In the genomic region with DNA sequence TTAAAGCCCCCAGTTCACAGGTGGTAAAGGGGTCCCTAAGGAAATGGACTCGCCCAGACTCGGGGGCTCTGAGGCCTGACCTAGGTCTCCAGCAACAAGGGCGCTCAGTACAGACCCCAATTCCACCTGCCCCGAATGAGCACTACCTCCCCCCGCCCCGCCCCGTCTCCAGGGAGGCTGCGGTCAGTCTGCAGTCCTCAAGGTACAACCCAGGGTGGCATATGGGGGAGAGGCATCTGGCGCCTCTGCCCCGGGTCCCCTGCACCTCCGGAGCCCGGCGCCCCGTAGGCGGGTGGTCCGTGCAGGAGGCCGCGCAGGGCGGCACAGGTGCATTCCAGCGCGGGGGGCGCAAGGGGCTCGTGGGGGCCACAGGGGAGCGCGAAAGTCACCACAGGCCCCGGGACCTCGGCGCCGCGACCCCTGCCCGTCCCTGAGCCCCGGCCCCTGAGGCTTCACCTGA, we compare ENCODE assay signal across 8 cellular contexts. TPM values are rescaled to one million over a fixed set of nuclear protein-coding genes. Genes with fewer than 3 reads are reported as not detected.
DNase-seq lines count a peak whose midpoint lies in the region; ATAC-seq, FAIRE-seq and TF ChIP-seq lines count a peak whose summit lies in the region.

No MANE protein-coding gene starts in this region.

- no peak for DNase-seq in activated CD4-positive, CD25-positive, alpha-beta regulatory T cell treated with anti-CD3 and anti-CD28 coated beads, Interleukin-2, amount 50 U/mL, for 72 hours
- no peak for DNase-seq in GM12878 (ENCODE audit: low read depth, low spot score)
- no peak for DNase-seq in lung (ENCODE audit: low spot score)
- no peak for DNase-seq in HT-29 (ENCODE audit: low spot score)
- no peak for DNase-seq in pons (ENCODE audit: low spot score)

- RAD21 ChIA-PET in GM12878 (lab: Charles Lee; ENCODE audit: unreplicated experiment), result interaction anchor here (1.4 kb wide), 1 partner anchor 69 kb away, joined by 6 read pairs; no protein-coding TSS in a partner anchor

- under 1% methylated on average over 18 of the region's 32 CpGs for whole genome bisulfite sequencing in GM12878 (ENCODE audit: insufficient coverage, insufficient replicate concordance, low lambda C conversion rate, missing lambda C conversion rate)
- 1% methylated on average over 30 to 32 of the region's 32 CpGs for WGBS in lung, 2 donors

- H3K4me3 ChIP-seq in GM12878 (peak overlapping the region; percentile 91), lung (peak overlapping the region; percentile 93)

- H3K4me1 ChIP-seq in GM12878 (ENCODE audit: control insufficient read depth, insufficient read depth, low read length) (peaks cover 16% of the 10 kb centered on the region), lung (ENCODE audit: control insufficient read depth in 2 of 2, insufficient read depth in 2 of 2, low read length in 2 of 2) (peaks cover 7 to 43% of the 10 kb centered on the region in 2 donors)

- H3K9me3 ChIP-seq in GM12878 (replicated peaks; ENCODE audit: control insufficient read depth, insufficient read depth, low read length) (no peaks in the 10 kb centered on the region), lung (ENCODE audit: control insufficient read depth in 2 of 2, insufficient read depth in 1 of 2, low read length in 1 of 2) (no peaks in the 10 kb centered on the region)

- H3K9ac ChIP-seq in GM12878 (ENCODE audit: control insufficient read depth, insufficient read depth, low read length), result peak overlapping the region; percentile 72

- SMC1A ChIA-PET in GM12878 (lab: Charles Lee; ENCODE audit: uncharacterized antibody, unreplicated experiment), result no interaction called here

- no peak; a peak in 1 of 4 replicates for TF ChIP-seq EP300 in GM12878 (IDR thresholded peaks at IDR 0.05; ENCODE audit: borderline replicate concordance in 1 of 2, control insufficient read depth in 1 of 2, low read depth in 2 of 2, low read length in 2 of 2)

- POLR2A ChIA-PET in GM12878 (lab: Charles Lee), result no interaction called here

- TF ChIP-seq POLR2A in GM12878 (IDR thresholded peaks at IDR 0.05; ENCODE audit: low read depth, low read length), result no peak

- intact Hi-C loops in GM12878 (cut with micrococcal nuclease; ENCODE audit: unreplicated experiment), result no loop called here

- in situ Hi-C loops in GM12878 (cut with MboI), result no loop called here

- H3K27ac ChIP-seq in GM12878 (ENCODE audit: control insufficient read depth, insufficient read depth), result peak overlapping the region; percentile 53
- H3K27ac ChIP-seq in lung (ENCODE audit: low read depth in 1 of 2, low read length in 1 of 2), result peak overlapping the region; percentile 91 to 95

- TF ChIP-seq CTCF in GM12878 (IDR thresholded peaks at IDR 0.05 in 2 of 3, conservative IDR thresholded peaks at IDR 0.05 in 1 of 3; ENCODE audit: control insufficient read depth in 2 of 3, extremely low read depth in 1 of 3, insufficient read depth in 1 of 3, low read depth in 3 of 3, low read length in 3 of 3), result no peak
- no peak for TF ChIP-seq CTCF in lung (IDR thresholded peaks at IDR 0.05; ENCODE audit: control extremely low read depth, extremely low read depth)

- FAIRE-seq in GM12878 (lab: Jason Lieb, UNC), result no peak

- CTCF ChIA-PET in GM12878 (lab: Yijun Ruan, JAX), result interaction anchor here (0.5 kb wide), 1 partner anchor 51 kb away, joined by 3 read pairs; no protein-coding TSS in a partner anchor

- peaks cover 2% of the 10 kb centered on the region for H3K79me2 ChIP-seq in GM12878 (ENCODE audit: control insufficient read depth, insufficient read depth, low read length)

- no peaks in the 10 kb centered on the region for H3K27me3 ChIP-seq in GM12878 (replicated peaks in 1 of 2; ENCODE audit: control insufficient read depth in 2 of 2, insufficient read depth in 2 of 2, low read length in 1 of 2)
- H3K27me3 ChIP-seq in lung (ENCODE audit: control insufficient read depth, insufficient read depth), result no peaks in the 10 kb centered on the region

- H3K36me3 ChIP-seq in GM12878 (ENCODE audit: control insufficient read depth in 2 of 2, insufficient read depth in 2 of 2, low read length in 1 of 2), result no peaks in the 10 kb centered on the region
- peaks cover 0 to 33% of the 10 kb centered on the region in 2 donors for H3K36me3 ChIP-seq in lung (ENCODE audit: control insufficient read depth in 2 of 2, insufficient read depth in 2 of 2, low read length in 2 of 2)

- no peak for TF ChIP-seq RAD21 in GM12878 (IDR thresholded peaks at IDR 0.05; ENCODE audit: insufficient read depth, low read depth, low read length)

- ATAC-seq in activated CD4-positive, CD25-positive, alpha-beta regulatory T cell treated with anti-CD3 and anti-CD28 coated beads, Interleukin-2, amount 50 U/mL, for 24 hours, result peak; percentile 19 to 31
- peak; percentile 15 for ATAC-seq in HG03280 (IDR thresholded peaks at IDR 0.05; ENCODE audit: unreplicated experiment)
- peak; percentile 54 for ATAC-seq in GM12878
- ATAC-seq in lung (ENCODE audit: insufficient read depth, low FRiP score), result peak; percentile 9
- ATAC-seq in HG02970 (IDR thresholded peaks at IDR 0.05; ENCODE audit: low FRiP score, unreplicated experiment), result no peak

- peak overlapping the region; percentile 97 for H3K4me2 ChIP-seq in GM12878 (ENCODE audit: control insufficient read depth, insufficient read depth)

- TSS peak; percentile 75 for BruUV-seq in GM12878 (replicated peaks; lab: Mats Ljungman, UMichigan)

- H2AFZ ChIP-seq in GM12878 (ENCODE audit: control insufficient read depth, low read depth, low read length), result peak overlapping the region; percentile 76

- H4K20me1 ChIP-seq in GM12878 (ENCODE audit: control insufficient read depth, insufficient read depth), result no peaks in the 10 kb centered on the region; the same call in 1 of the 2 replicates

TF ChIP-seq in GM12878, 131 proteins besides CTCF, POLR2A, EP300 and RAD21:
- no peak for TF ChIP-seq ETV6 (conservative IDR thresholded peaks at IDR 0.05 in 1 of 2, IDR thresholded peaks at IDR 0.05 in 1 of 2; ENCODE audit: borderline replicate concordance in 1 of 2, low read depth in 1 of 2)

RNA-seq across cellular contexts. Expression of gene CTSD, which starts 0.4 kb away (rescaled TPM):
- total RNA-seq in GM12878 (2013; cell fraction: nucleolus; rRNA removed), result 28.3 and 31.2 TPM in 2 replicates
- total RNA-seq in GM12878 (2014; rRNA removed), result 29.3 and 38.6 TPM in 2 replicates
- total RNA-seq in GM12878 (2014; rRNA removed; fragmentation: Illumina TruSeq; extraction: Trizol), result 10.3 and 13.3 TPM in 2 replicates
- total RNA-seq in GM12878 (2021), result 49.8 and 51.9 TPM in 2 replicates
- polyA plus RNA-seq in GM12878 (2011; ENCODE audit: low read depth), result 21.7 TPM
- 4.4 and 16.4 TPM in 2 replicates for polyA plus RNA-seq in GM12878 (2011; rRNA removed)
- 27.6 and 27.9 TPM in 2 replicates for polyA plus RNA-seq in GM12878 (2011; cell fraction: cytosol; rRNA removed)
- polyA plus RNA-seq in GM12878 (2011; cell fraction: nucleus; rRNA removed), result 31.4 and 38.8 TPM in 2 replicates
- 32.1 and 38.5 TPM in 2 replicates for polyA plus RNA-seq in GM12878 (2012)
- 1.9 and 22.0 TPM in 2 replicates for polyA plus RNA-seq in GM12878 (2014; fragmentation: Illumina TruSeq; extraction: Trizol)
- polyA plus RNA-seq in GM12878 (2014; fragmentation: Nextera tagmentation; extraction: Ambion mirVana), result 1 to 10 TPM in 1 of 2 experiments, under 1 TPM in 1; 0.42 to 3.4 TPM
- polyA plus RNA-seq in GM12878 (2014; rRNA removed), result 27.9 and 35.8 TPM in 2 replicates
- polyA plus RNA-seq in GM12878 (2016; fragmentation: Nextera tagmentation; extraction: Ambion mirVana), result 10 to 100 TPM; 43.4 to 54.6 TPM
- 17.6 and 42.1 TPM in 2 replicates for polyA minus RNA-seq in GM12878 (2011; rRNA and poly(A)+ RNA removed)
- 19.3 and 22.7 TPM in 2 replicates for polyA minus RNA-seq in GM12878 (2011; cell fraction: cytosol; rRNA and poly(A)+ RNA removed)
- polyA minus RNA-seq in GM12878 (2011; cell fraction: nucleus; rRNA and poly(A)+ RNA removed), result 8.3 and 11.8 TPM in 2 replicates
- total RNA-seq in lung, result 1,000 to 10,000 TPM in 1 of 2 donors, 100 to 1,000 TPM in 1; 388 to 2,158 TPM
- 1,000 to 10,000 TPM; 1,739 to 2,177 TPM for polyA plus RNA-seq in lung
- 1,063 and 1,119 TPM in 2 replicates for total RNA-seq in HT-29 (2014; rRNA removed; shearing (Covaris generic))

RNA-seq across cellular contexts. Expression of gene IFITM10, which starts 13.0 kb away (rescaled TPM):
- 0.42 TPM in 1 of 2 replicates, not detected in the other for total RNA-seq in GM12878 (2013; cell fraction: nucleolus; rRNA removed)
- total RNA-seq in GM12878 (2014; rRNA removed) (0.16 TPM in 1 of 2 replicates, not detected in the other), GM12878 (2014; rRNA removed; fragmentation: Illumina TruSeq; extraction: Trizol) (not detected in 2 replicates), GM12878 (2021) (not detected in 2 replicates), lung (10 to 100 TPM in 1 of 2 donors, under 1 TPM in 1; 0.40 to 18.8 TPM)
- polyA plus RNA-seq in GM12878 (2011; ENCODE audit: low read depth), result 0.05 TPM
- polyA plus RNA-seq in GM12878 (2011; rRNA removed) (not detected in 2 replicates), GM12878 (2014; fragmentation: Illumina TruSeq; extraction: Trizol) (not detected in 2 replicates), GM12878 (2014; fragmentation: Nextera tagmentation; extraction: Ambion mirVana) (not detected), GM12878 (2014; rRNA removed) (0.10 and 0.27 TPM in 2 replicates), GM12878 (2016; fragmentation: Nextera tagmentation; extraction: Ambion mirVana) (under 1 TPM in 1 of 2 experiments, not detected in 1; 0.04 TPM), lung (1 to 10 TPM in 1 of 2 donors, under 1 TPM in 1; 0.93 to 4.5 TPM)
- not detected in 2 replicates for polyA plus RNA-seq in GM12878 (2011; cell fraction: cytosol; rRNA removed)
- 0.13 TPM in 1 of 2 replicates, not detected in the other for polyA plus RNA-seq in GM12878 (2011; cell fraction: nucleus; rRNA removed)
- polyA plus RNA-seq in GM12878 (2012), result 0.13 and 0.41 TPM in 2 replicates
- not detected in 2 replicates for polyA minus RNA-seq in GM12878 (2011; rRNA and poly(A)+ RNA removed)
- not detected in 2 replicates for polyA minus RNA-seq in GM12878 (2011; cell fraction: cytosol; rRNA and poly(A)+ RNA removed)
- 0.38 TPM in 1 of 2 replicates, not detected in the other for polyA minus RNA-seq in GM12878 (2011; cell fraction: nucleus; rRNA and poly(A)+ RNA removed)
- total RNA-seq in HT-29 (2014; rRNA removed; shearing (Covaris generic)), result 2.8 and 4.1 TPM in 2 replicates

Comparison
In these comparisons a context has a peak if more than half of its experiments do, and no peak if none do; other contexts are left out.
1. RNA of gene CTSD, which starts 0.4 kb away (total RNA-seq): 388 to 2,158 TPM in lung and 1,063 to 1,119 TPM in HT-29; 10.3 to 51.9 TPM in GM12878; every median in the first group is over 4 times any median in the second.